In the genomic region with DNA sequence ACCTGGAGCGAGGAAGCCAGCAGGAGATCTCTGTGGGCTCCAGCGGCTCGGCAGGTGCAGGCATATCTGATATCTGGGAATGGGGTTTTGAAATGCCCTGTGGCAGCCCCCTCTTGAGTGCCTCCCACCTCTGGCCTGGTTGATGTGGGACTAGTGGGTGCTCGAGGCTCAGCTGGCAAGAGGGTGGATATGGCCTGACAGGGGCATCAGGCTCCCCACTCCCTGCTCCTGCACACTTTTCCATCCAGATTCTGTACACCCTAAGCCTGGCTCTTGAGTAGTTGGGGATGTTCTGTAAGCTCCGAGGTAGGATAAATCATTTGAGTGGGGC, we compare ENCODE assay signal across 15 cellular contexts.
DNase-seq lines count a peak whose midpoint lies in the region; ATAC-seq lines count a peak whose summit lies in the region.
"Had no signal": no experiment of that assay in that cellular context is flagged by ENCODE, and none has a peak within 500 bp of the region (broad histone marks: within the 10 kb centered on the region; RNA-seq: fewer than 3 reads in every experiment).

No MANE protein-coding gene starts in this region.

- H3K9me2 ChIP-seq in Karpas-422 (replicated peaks; ENCODE audit: insufficient read depth, low read length), result no peaks in the 10 kb centered on the region

- H2AFZ ChIP-seq in Karpas-422 (ENCODE audit: low read length) (no peak overlapping the region), mesenchymal stem cell (ENCODE audit: low read depth, low read length) (no peak overlapping the region)

- H3K4me2 ChIP-seq in Karpas-422 (ENCODE audit: low read depth, low read length, poor library complexity, severe bottlenecking) (no peak overlapping the region), mesenchymal stem cell (ENCODE audit: low read length, poor library complexity, severe bottlenecking) (no peak overlapping the region)

- no peak overlapping the region for H2AK5ac ChIP-seq in mesenchymal stem cell (ENCODE audit: low read length, severe bottlenecking)

- no peak for ATAC-seq in left cardiac atrium

- H3K4me3 ChIP-seq in Karpas-422 (ENCODE audit: low read length), result no peak overlapping the region
- H3K4me3 ChIP-seq in mesenchymal stem cell (ENCODE audit: insufficient read depth in 1 of 2, low read depth in 1 of 2, low read length in 2 of 2), result no peak overlapping the region
- no peak overlapping the region for H3K4me3 ChIP-seq in HAP-1

- no peaks in the 10 kb centered on the region for H3K79me1 ChIP-seq in mesenchymal stem cell (replicated peaks; ENCODE audit: low read length, poor library complexity, severe bottlenecking)

- H3K4me3 Mint-ChIP-seq in activated T-helper 1 cell treated with anti-CD3 and anti-CD28 coated beads, Interleukin-12 subunit alpha, Interleukin-12 subunit beta, Interleukin-2, Interleukin-4 antibody, amounts not matched to agents 30 ng/mL and 10 ng/mL and 1 ng/mL, durations not matched to agents 14 hours and 24 hours and 36 hours, result no peak overlapping the region
- H3K4me3 Mint-ChIP-seq: CD4-positive, alpha-beta memory T cell had no signal

- H3K4me1 ChIP-seq in Karpas-422 (ENCODE audit: low read length), result peaks cover 74% of the 10 kb centered on the region
- H3K4me1 ChIP-seq in mesenchymal stem cell (ENCODE audit: control insufficient read depth, insufficient read depth, low read depth, low read length), result peaks cover 4% of the 10 kb centered on the region
- no peaks in the 10 kb centered on the region for H3K4me1 ChIP-seq in HAP-1

- no peak overlapping the region for H4K91ac ChIP-seq in mesenchymal stem cell (ENCODE audit: low read length)

- H2BK5ac ChIP-seq in mesenchymal stem cell (ENCODE audit: low read depth, low read length, poor library complexity, severe bottlenecking), result no peak overlapping the region

- peaks cover 35% of the 10 kb centered on the region for H3K79me2 ChIP-seq in Karpas-422 (ENCODE audit: low read length)

- H3K4ac ChIP-seq in mesenchymal stem cell (ENCODE audit: low read depth in 1 of 2, low read length in 2 of 2), result no peak overlapping the region

- no peaks in the 10 kb centered on the region for H3K9me3 Mint-ChIP-seq in activated T-helper 1 cell treated with anti-CD3 and anti-CD28 coated beads, Interleukin-12 subunit alpha, Interleukin-12 subunit beta, Interleukin-2, Interleukin-4 antibody, amounts not matched to agents 30 ng/mL and 10 ng/mL and 1 ng/mL, durations not matched to agents 14 hours and 24 hours and 36 hours

- no peak overlapping the region for H4K8ac ChIP-seq in mesenchymal stem cell (ENCODE audit: low read length)

- intact Hi-C loops in cardiac septum (cut with DNase I), result no loop called here
- intact Hi-C loops in left cardiac atrium (cut with DNase I), result loop anchor here (5.0 kb wide), 1 partner anchor 67 kb away; no protein-coding TSS in a partner anchor
- intact Hi-C loops in activated T-helper 1 cell treated with anti-CD3 and anti-CD28 coated beads, Interleukin-12 subunit alpha, Interleukin-12 subunit beta, Interleukin-2, Interleukin-4 antibody, amounts not matched to agents 30 ng/mL and 10 ng/mL and 1 ng/mL, durations not matched to agents 14 hours and 24 hours and 36 hours (cut with micrococcal nuclease), result loop anchor here (5.0 kb wide), 1 partner anchor 277 kb away; no protein-coding TSS in a partner anchor

- H3K27ac ChIP-seq in Karpas-422 (ENCODE audit: low read length) (peak overlapping the region; percentile 99), mesenchymal stem cell (ENCODE audit: low read length, poor library complexity, severe bottlenecking) (no peak overlapping the region)

- no peaks in the 10 kb centered on the region for H4K20me1 ChIP-seq in Karpas-422 (ENCODE audit: insufficient read depth, low read depth, low read length)

- no peak overlapping the region for H3K23ac ChIP-seq in mesenchymal stem cell (ENCODE audit: low read length in 2 of 2)

- peaks cover 30% of the 10 kb centered on the region for H3K4me1 Mint-ChIP-seq in activated T-helper 1 cell treated with anti-CD3 and anti-CD28 coated beads, Interleukin-12 subunit alpha, Interleukin-12 subunit beta, Interleukin-2, Interleukin-4 antibody, amounts not matched to agents 30 ng/mL and 10 ng/mL and 1 ng/mL, durations not matched to agents 14 hours and 24 hours and 36 hours (ENCODE audit: low read depth)

- peaks cover 16% of the 10 kb centered on the region for H3K36me3 Mint-ChIP-seq in activated T-helper 1 cell treated with anti-CD3 and anti-CD28 coated beads, Interleukin-12 subunit alpha, Interleukin-12 subunit beta, Interleukin-2, Interleukin-4 antibody, amounts not matched to agents 30 ng/mL and 10 ng/mL and 1 ng/mL, durations not matched to agents 14 hours and 24 hours and 36 hours (ENCODE audit: low read depth)
- H3K36me3 Mint-ChIP-seq: CD4-positive, alpha-beta memory T cell had no signal

- H3K9ac ChIP-seq in Karpas-422 (ENCODE audit: low read length) (no peak overlapping the region), mesenchymal stem cell (ENCODE audit: low read length) (no peak overlapping the region)

- peaks cover 13% of the 10 kb centered on the region for H3K36me3 ChIP-seq in Karpas-422 (ENCODE audit: insufficient read depth, low read length)
- H3K36me3 ChIP-seq in mesenchymal stem cell (ENCODE audit: control insufficient read depth in 1 of 2, insufficient read depth in 2 of 2, low read depth in 1 of 2, low read length in 2 of 2), result peaks cover 2 to 10% of the 10 kb centered on the region in 2 experiments
- no peaks in the 10 kb centered on the region for H3K36me3 ChIP-seq in HAP-1 (replicated peaks)

- no peak overlapping the region for H3K14ac ChIP-seq in mesenchymal stem cell (ENCODE audit: low read length in 2 of 2)

- H3K9me3 ChIP-seq in Karpas-422 (ENCODE audit: low read length) (no peaks in the 10 kb centered on the region), mesenchymal stem cell (ENCODE audit: control insufficient read depth, low read length) (no peaks in the 10 kb centered on the region), HAP-1 (no peaks in the 10 kb centered on the region)

- no peaks in the 10 kb centered on the region for H3K27me3 Mint-ChIP-seq in activated T-helper 1 cell treated with anti-CD3 and anti-CD28 coated beads, Interleukin-12 subunit alpha, Interleukin-12 subunit beta, Interleukin-2, Interleukin-4 antibody, amounts not matched to agents 30 ng/mL and 10 ng/mL and 1 ng/mL, durations not matched to agents 14 hours and 24 hours and 36 hours (ENCODE audit: insufficient read depth)
- H3K27me3 Mint-ChIP-seq: CD4-positive, alpha-beta memory T cell had no signal

- H2BK15ac ChIP-seq in mesenchymal stem cell (ENCODE audit: low read depth, poor library complexity, severe bottlenecking), result no peak overlapping the region

- no peak overlapping the region for H3K18ac ChIP-seq in mesenchymal stem cell (ENCODE audit: low read depth in 1 of 2, low read length in 2 of 2)

- in situ Hi-C loops in HAP-1 (cut with MboI; ENCODE audit: low sequenced_read_pairs), result loop anchor here (10.0 kb wide), 1 partner anchor 65 kb away; no protein-coding TSS in a partner anchor

- no peak overlapping the region for H2BK120ac ChIP-seq in mesenchymal stem cell (ENCODE audit: low read depth, low read length)

- 91% methylated on average over 4 of the region's 5 CpGs for WGBS in mesenchymal stem cell

- H2BK12ac ChIP-seq in mesenchymal stem cell (ENCODE audit: low read length in 2 of 2), result no peak overlapping the region

- no peaks in the 10 kb centered on the region for H3K27me3 ChIP-seq in Karpas-422 (ENCODE audit: low read length)
- peaks cover 0 to 11% of the 10 kb centered on the region in 2 experiments for H3K27me3 ChIP-seq in mesenchymal stem cell (ENCODE audit: control insufficient read depth in 1 of 2, insufficient read depth in 1 of 2, low read length in 2 of 2)
- H3K27me3 ChIP-seq in HAP-1 (ENCODE audit: low read depth), result no peaks in the 10 kb centered on the region

- peak; percentile 66 for DNase-seq in cardiac septum (ENCODE audit: low spot score)
- no peak for DNase-seq in left cardiac atrium
- DNase-seq in Karpas-422, result no peak
- DNase-seq in activated T-helper 1 cell treated with anti-CD3 and anti-CD28 coated beads, Interleukin-12 subunit alpha, Interleukin-12 subunit beta, Interleukin-2, Interleukin-4 antibody, amounts not matched to agents 30 ng/mL and 10 ng/mL and 1 ng/mL, durations not matched to agents 14 hours and 24 hours and 36 hours (ENCODE audit: low spot score), result no peak
- DNase-seq in mesenchymal stem cell, result no peak
- DNase-seq in HAP-1 (ENCODE audit: low spot score in 2 of 2), result no peak
- DNase-seq: C1 segment of cervical spinal cord; Calu3; CD4-positive, alpha-beta memory T cell; COR-L47; DMS53; DMS79 treated with DMSO at 0.1 percent for 48 hours; GF-D8; GOT3; HCEC 1CT had no signal

- H3K27ac Mint-ChIP-seq in activated T-helper 1 cell treated with anti-CD3 and anti-CD28 coated beads, Interleukin-12 subunit alpha, Interleukin-12 subunit beta, Interleukin-2, Interleukin-4 antibody, amounts not matched to agents 30 ng/mL and 10 ng/mL and 1 ng/mL, durations not matched to agents 14 hours and 24 hours and 36 hours, result peak overlapping the region; percentile 18
